ENCODE assay signal across 10 cellular contexts in genomic region chr1:67830928-67831596, GRCh38. TPM values are rescaled to one million over a fixed set of nuclear protein-coding genes. Genes with fewer than 3 reads are reported as not detected.
DNase-seq lines count a peak whose midpoint lies in the region; ATAC-seq and TF ChIP-seq lines count a peak whose summit lies in the region.
"Had no signal": no experiment of that assay in that cellular context is flagged by ENCODE, and none has a peak within 500 bp of the region (broad histone marks: within the 10 kb centered on the region; RNA-seq: fewer than 3 reads in every experiment).

No MANE protein-coding gene starts in this region.

- H3K36me3 ChIP-seq in heart right ventricle (peaks cover 0 to 12% (median 0%) of the 10 kb centered on the region in 9 donors), muscle layer of colon (ENCODE audit: insufficient read depth, low read length) (no peaks in the 10 kb centered on the region), urinary bladder (ENCODE audit: insufficient read depth) (peaks cover 2% of the 10 kb centered on the region)

- ATAC-seq in heart right ventricle (no peak), left cardiac atrium (no peak), HG03571 (IDR thresholded peaks at IDR 0.05; ENCODE audit: unreplicated experiment) (no peak)
- ATAC-seq in activated CD4-positive, CD25-positive, alpha-beta regulatory T cell treated with anti-CD3 and anti-CD28 coated beads, Interleukin-2, amount 50 U/mL, for 24 hours = no peak

- intact Hi-C loops in heart right ventricle (cut with DNase I) (loop anchor here (5.0 to 10.0 kb wide), 7 partner anchors 54 to 296 kb away; partner anchors contain the start of gene GADD45A (in 1 of the 10)), left cardiac atrium (cut with DNase I) (loop anchor here (5.0 to 10.0 kb wide), 2 partner anchors 64 to 66 kb away; no protein-coding TSS in a partner anchor), dorsolateral prefrontal cortex (cut with DNase I) (no loop called here)

- DNase-seq in heart right ventricle (no peak), left cardiac atrium (no peak), dorsolateral prefrontal cortex (no peak), NCI-H1436 (lab: John Stamatoyannopoulos, UW) (no peak)
- DNase-seq: activated naive CD8-positive, alpha-beta T cell treated with anti-CD3 and anti-CD28 coated beads, Interleukin-2, amount 10 ng/mL, durations not matched to agents 7 days and 5 days; T-helper 9 cell had no signal

- H3K4me3 ChIP-seq in heart right ventricle (peak overlapping the region in 9 of 10 donors; percentile 60 to 94 (median 81)), dorsolateral prefrontal cortex (peak overlapping the region; percentile 42 to 81 (median 65)), muscle layer of colon (ENCODE audit: low read depth in 1 of 2, low read length in 2 of 2) (peak overlapping the region; percentile 8 to 61), urinary bladder (ENCODE audit: low read depth, low read length) (peak overlapping the region; percentile 66)

- H3K9ac ChIP-seq in muscle layer of colon (ENCODE audit: low read length) = peak overlapping the region; percentile 42

- H3K4me1 ChIP-seq in heart right ventricle (peaks cover 0 to 33% (median 18%) of the 10 kb centered on the region in 9 donors), muscle layer of colon (ENCODE audit: insufficient read depth, low read length) (peaks cover 10% of the 10 kb centered on the region), urinary bladder (ENCODE audit: insufficient read depth) (no peaks in the 10 kb centered on the region)

- 24 to 28% methylated on average over 4 of the region's 4 CpGs for WGBS in heart right ventricle, 2 donors
- WGBS in urinary bladder = 11% methylated on average over 4 of the region's 4 CpGs

- H3K27ac ChIP-seq in heart right ventricle (peak overlapping the region in 9 of 10 donors; percentile 53 to 89 (median 86)), dorsolateral prefrontal cortex (peak overlapping the region in 14 of 59 donors; percentile 4 to 78 (median 56)), muscle layer of colon (ENCODE audit: low read depth, low read length) (peak overlapping the region; percentile 77), urinary bladder (ENCODE audit: low read depth) (no peak overlapping the region)

- peaks cover 0 to 61% (median 0%) of the 10 kb centered on the region in 7 donors for H3K27me3 ChIP-seq in heart right ventricle
- H3K27me3 ChIP-seq in dorsolateral prefrontal cortex = peaks cover 0 to 55% (median 26%) of the 10 kb centered on the region in 45 donors
- H3K27me3 ChIP-seq in muscle layer of colon (ENCODE audit: control insufficient read depth in 1 of 2, insufficient read depth in 2 of 2, low read length in 2 of 2) = no peaks in the 10 kb centered on the region

- no peak for TF ChIP-seq CTCF in heart right ventricle (IDR thresholded peaks at IDR 0.05)
- no peak for TF ChIP-seq CTCF in dorsolateral prefrontal cortex (IDR thresholded peaks at IDR 0.05 in 54 of 56, conservative IDR thresholded peaks at IDR 0.05 in 2 of 56; ENCODE audit: low read depth in 1 of 56, partially characterized antibody in 56 of 56)

- H3K9me3 ChIP-seq in heart right ventricle (no peaks in the 10 kb centered on the region), muscle layer of colon (ENCODE audit: low read length) (no peaks in the 10 kb centered on the region)

RNA-seq across cellular contexts. Expression of gene GNG12, which starts 2.2 kb away (rescaled TPM):
- total RNA-seq in heart right ventricle (10 to 100 TPM; 32.0 to 49.4 (median 35.8) TPM), left cardiac atrium (10 to 100 TPM; 34.1 to 49.6 TPM), dorsolateral prefrontal cortex (10 to 100 TPM in 106 of 120 experiments, 1 to 10 TPM in 14; 4.6 to 31.8 (median 14.8) TPM), urinary bladder (264 TPM)
- polyA plus RNA-seq in heart right ventricle (10 to 100 TPM in 1 of 2 donors, 1 to 10 TPM in 1; 8.5 to 23.3 TPM), urinary bladder (79.4 TPM)
- total RNA-seq: activated naive CD8-positive, alpha-beta T cell treated with anti-CD3 and anti-CD28 coated beads, Interleukin-2, amount 10 ng/mL, durations not matched to agents 7 days and 5 days had no signal

Comparison
In these comparisons a context has a peak if more than half of its experiments do, and no peak if none do; other contexts are left out.
1. intact Hi-C loops: an anchor here in heart right ventricle (5.0 to 10.0 kb wide) and left cardiac atrium (5.0 to 10.0 kb wide); none called in dorsolateral prefrontal cortex.